ENCODE assay signal across 18 cellular contexts in the genomic region with DNA sequence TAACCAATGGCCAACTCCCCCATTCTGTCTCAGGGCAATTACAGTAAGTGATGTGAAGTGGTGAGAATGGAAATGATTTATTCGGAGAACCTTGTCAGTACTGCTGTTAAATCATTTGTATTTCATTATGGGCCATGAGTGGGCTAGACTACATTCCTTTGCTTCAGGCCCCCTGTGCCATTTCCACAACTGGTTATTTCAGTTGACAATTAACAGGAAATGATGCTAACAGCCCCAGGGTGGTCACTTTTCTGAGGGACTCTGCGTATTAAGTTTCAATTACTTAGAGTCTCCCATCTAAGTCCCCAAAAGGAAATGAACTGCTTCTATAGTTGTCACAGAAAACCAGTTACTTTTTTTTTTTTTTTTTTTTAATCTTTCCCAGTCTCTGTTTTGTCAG.
A peak's percentile ranks its signal among the peaks of the same experiment; 100 is the strongest.
DNase-seq lines count a peak whose midpoint lies in the region; ATAC-seq and TF ChIP-seq lines count a peak whose summit lies in the region.
"Had no signal": no experiment of that assay in that cellular context is flagged by ENCODE, and none has a peak within 500 bp of the region (broad histone marks: within the 10 kb centered on the region; RNA-seq: fewer than 3 reads in every experiment).

No MANE protein-coding gene starts in this region.

- H3K9ac ChIP-seq in MM.1S (ENCODE audit: low read length), result no peak overlapping the region

- no peaks in the 10 kb centered on the region for H3K27me3 ChIP-seq in MM.1S (replicated peaks; ENCODE audit: insufficient read depth, low read length)

- H3K36me3 ChIP-seq in MM.1S (replicated peaks; ENCODE audit: insufficient read depth, low read length), result no peaks in the 10 kb centered on the region
- H3K36me3 ChIP-seq: HAP-1 had no signal

- H3K27ac ChIP-seq in MM.1S (ENCODE audit: low read length), result peak overlapping the region; percentile 61; the same call in 1 of the 2 replicates

- ATAC-seq in GM18868 (IDR thresholded peaks at IDR 0.05; ENCODE audit: unreplicated experiment), result peak; percentile 19
- ATAC-seq in GM21390 (IDR thresholded peaks at IDR 0.05; ENCODE audit: unreplicated experiment), result no peak
- no peak for ATAC-seq in GM19452 (IDR thresholded peaks at IDR 0.05; ENCODE audit: unreplicated experiment)

- H3K9me3 Mint-ChIP-seq in endothelial cell (ENCODE audit: unreplicated experiment), result no peaks in the 10 kb centered on the region

- no peak overlapping the region for H3K4me3 ChIP-seq in MM.1S (ENCODE audit: low read length)
- H3K4me3 ChIP-seq: HAP-1 had no signal

- no peak overlapping the region for H2AFZ ChIP-seq in MM.1S (ENCODE audit: low read length)

- H3K9me2 ChIP-seq in MM.1S (replicated peaks; ENCODE audit: insufficient read depth, low read length), result no peaks in the 10 kb centered on the region

- TF ChIP-seq CTCF in MM.1S (IDR thresholded peaks at IDR 0.05; ENCODE audit: low read length), result no peak
- TF ChIP-seq CTCF in endothelial cell (IDR thresholded peaks at IDR 0.05; ENCODE audit: unreplicated experiment), result no peak

- no peak overlapping the region for H3K4me3 Mint-ChIP-seq in endothelial cell (ENCODE audit: unreplicated experiment)
- H3K4me3 Mint-ChIP-seq: B cell; CD4-positive, alpha-beta memory T cell; IgD-negative memory B cell had no signal

- no peaks in the 10 kb centered on the region for H4K20me1 ChIP-seq in MM.1S (ENCODE audit: insufficient read depth, low read length)

- no peaks in the 10 kb centered on the region for H3K36me3 Mint-ChIP-seq in endothelial cell (ENCODE audit: low read depth, unreplicated experiment)
- H3K36me3 Mint-ChIP-seq: CD4-positive, alpha-beta memory T cell had no signal

- peak overlapping the region; percentile 65; the same call in 1 of the 2 replicates for H3K4me2 ChIP-seq in MM.1S (ENCODE audit: low read depth, low read length)

- H3K4me1 ChIP-seq in MM.1S (ENCODE audit: low read length), result no peaks in the 10 kb centered on the region
- H3K4me1 ChIP-seq: HAP-1 had no signal

- H3K9me3 ChIP-seq in MM.1S (replicated peaks; ENCODE audit: insufficient read depth, low read length), result no peaks in the 10 kb centered on the region
- H3K9me3 ChIP-seq: HAP-1 had no signal

- no peaks in the 10 kb centered on the region for H3F3A ChIP-seq in MM.1S (ENCODE audit: insufficient read depth, low read length)

- peak; percentile 7 for DNase-seq in MM.1S
- DNase-seq in endothelial cell (ENCODE audit: low spot score), result no peak
- DNase-seq in renal cortical epithelial cell (ENCODE audit: low read depth), result peak; percentile 40
- DNase-seq in iPS-NIHi7 (ENCODE audit: extremely low spot score), result no peak
- no peak for DNase-seq in GDM1 (lab: John Stamatoyannopoulos, UW)
- DNase-seq: CD4-positive, alpha-beta memory T cell; NCI-H1436 treated with DMSO at 0.1 percent for 48 hours; NCI-H2029 treated with DMSO at 0.1 percent for 48 hours; NCI-H2171 treated with DMSO at 0.1 percent for 48 hours; NCI-H446 treated with DMSO at 0.1 percent for 48 hours; NK-92 treated with Interleukin-12 subunit alpha and Interleukin-12 subunit beta, amount 100 ng/mL, for 24 hours; SIG-M5 had no signal

- H3K4me1 Mint-ChIP-seq in endothelial cell (ENCODE audit: unreplicated experiment), result peaks cover 24% of the 10 kb centered on the region
- H3K4me1 Mint-ChIP-seq: B cell; CD4-positive, alpha-beta memory T cell; IgD-negative memory B cell had no signal

- no peaks in the 10 kb centered on the region for H3K79me2 ChIP-seq in MM.1S (ENCODE audit: low read length)

- no peaks in the 10 kb centered on the region for H3K27me3 Mint-ChIP-seq in endothelial cell (ENCODE audit: unreplicated experiment)
- H3K27me3 Mint-ChIP-seq: B cell; CD4-positive, alpha-beta memory T cell; IgD-negative memory B cell had no signal

- peak overlapping the region; percentile 90 for H3K27ac Mint-ChIP-seq in endothelial cell (ENCODE audit: unreplicated experiment)
- H3K27ac Mint-ChIP-seq: B cell; CD4-positive, alpha-beta memory T cell; IgD-negative memory B cell had no signal

Comparison
In these comparisons a context has a peak if more than half of its experiments do, and no peak if none do; other contexts are left out.
1. DNase-seq: peak in MM.1S (single experiment) and renal cortical epithelial cell (single experiment); none in endothelial cell (single experiment), iPS-NIHi7 (single experiment) and GDM1 (single experiment).